1 cellular context compared by ENCODE assay signal in the genomic region with DNA sequence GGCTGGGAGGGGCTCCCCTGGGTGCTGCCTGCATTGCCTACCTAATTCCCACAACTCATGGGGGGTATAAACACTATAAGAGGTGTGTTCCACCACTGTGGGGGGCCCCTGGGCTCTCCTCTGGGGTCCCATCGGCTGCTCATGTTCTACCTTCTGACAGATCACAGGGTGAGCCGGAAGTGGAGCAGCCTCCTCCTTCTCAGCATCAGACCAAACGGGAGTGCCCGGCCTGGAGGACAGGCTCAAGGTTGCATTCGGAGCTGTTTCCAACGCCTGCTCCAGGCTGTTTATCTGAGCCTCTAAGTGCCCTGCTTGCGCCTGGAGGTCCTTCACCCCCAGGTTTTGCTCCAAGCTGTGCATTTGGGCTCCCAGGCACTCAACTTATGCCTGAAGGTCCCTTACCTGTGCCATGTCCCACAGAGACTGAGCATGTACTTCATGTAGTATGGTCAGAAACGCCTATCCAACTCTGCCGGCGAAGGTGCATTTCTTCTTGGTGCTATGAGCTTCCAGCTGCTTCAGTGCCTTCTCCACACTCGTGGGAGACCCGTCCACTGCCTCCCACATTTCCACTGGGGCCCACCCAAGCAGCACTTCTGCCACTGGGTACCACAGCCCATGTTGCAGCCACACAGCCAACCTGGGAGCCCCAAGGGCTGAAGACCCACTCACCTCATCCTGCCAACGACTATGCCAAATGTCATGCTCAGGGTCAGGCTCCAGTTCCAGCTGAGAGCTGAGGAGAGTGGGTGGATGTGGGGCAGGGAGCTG.
TF ChIP-seq lines count a peak whose summit lies in the region.

No MANE protein-coding gene starts in this region.

TF ChIP-seq in HepG2, 621 proteins besides CTCF, POLR2A, EP300 and RAD21 (continued from another document):
- no peak for TF ChIP-seq SOX5 (CRISPR knock-in tag; IDR thresholded peaks at IDR 0.05; ENCODE audit: borderline replicate concordance)
